ENCODE assay signal across 27 cellular contexts in the genomic region with DNA sequence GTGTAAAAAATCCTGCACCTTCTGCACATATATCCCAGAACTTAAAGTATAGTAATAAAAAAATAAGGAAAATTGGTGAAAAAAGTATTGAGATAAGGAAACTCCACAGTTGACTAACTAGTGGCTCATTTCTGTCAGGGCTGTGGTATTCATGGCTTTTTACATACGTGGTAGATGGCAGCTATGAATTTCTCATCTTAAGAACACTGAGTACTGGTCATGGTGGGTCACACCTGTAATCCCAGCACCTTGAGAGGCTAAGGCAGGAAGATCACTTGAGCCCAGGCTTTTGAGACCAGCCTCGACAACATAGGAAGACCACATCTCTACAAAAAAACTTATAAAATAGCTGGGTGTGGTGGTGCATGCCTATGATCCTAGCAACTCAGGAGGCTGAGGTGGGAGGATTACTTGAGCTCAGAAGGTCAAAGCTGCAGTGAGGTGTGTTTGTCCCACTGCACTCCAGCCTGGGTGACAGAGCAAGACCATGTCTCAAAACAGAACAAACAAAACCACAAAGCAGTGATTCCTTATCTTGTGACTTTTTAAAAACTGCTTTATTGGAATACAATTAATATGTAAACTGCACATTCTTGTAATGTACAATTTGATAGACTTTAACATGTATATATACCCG. TPM values are rescaled to one million over a fixed set of nuclear protein-coding genes. Genes with fewer than 3 reads are reported as not detected.
DNase-seq lines count a peak whose midpoint lies in the region; ATAC-seq and TF ChIP-seq lines count a peak whose summit lies in the region.
"Had no signal": no experiment of that assay in that cellular context is flagged by ENCODE, and none has a peak within 500 bp of the region (broad histone marks: within the 10 kb centered on the region; RNA-seq: fewer than 3 reads in every experiment).

No MANE protein-coding gene starts in this region.

- intact Hi-C loops in activated naive CD4-positive, alpha-beta T cell treated with anti-CD3 and anti-CD28 coated beads for 36 hours (cut with micrococcal nuclease) = no loop called here

- peak; percentile 7 for DNase-seq in activated naive CD4-positive, alpha-beta T cell treated with anti-CD3 and anti-CD28 coated beads for 36 hours
- DNase-seq in activated naive CD4-positive, alpha-beta T cell treated with anti-CD3 and anti-CD28 coated beads, Interleukin-2, amount 50 U/mL, for 16 hours = no peak
- no peak for DNase-seq in stimulated activated naive CD8-positive, alpha-beta T cell treated with anti-CD3 and anti-CD28 coated beads, Interleukin-15, amount 100 ng/mL, for 72 hours
- DNase-seq in NCI-H526 treated with DMSO at 0.1 percent for 48 hours (lab: John Stamatoyannopoulos, UW) (no peak), hypothalamus (lab: John Stamatoyannopoulos, UW) (no peak)
- DNase-seq: activated B cell treated with CpG ODN at 0.5 μM for 24 hours; activated naive CD8-positive, alpha-beta T cell treated with anti-CD3 and anti-CD28 coated beads, Interleukin-2, amount 10 ng/mL, durations not matched to agents 7 days and 5 days; DMS79 treated with DMSO at 0.1 percent for 48 hours; hippocampal formation; KBM-7; naive thymus-derived CD4-positive, alpha-beta T cell; NCI-H510A; retina; SIG-M5; stimulated activated CD4-positive, alpha-beta T cell treated with anti-CD3 and anti-CD28 coated beads, Interleukin-2, amount 100 ng/mL, for 48 hours; SW 1271; testis had no signal

- H3K36me3 ChIP-seq in HEK293 (ENCODE audit: control insufficient read depth in 2 of 2, insufficient read depth in 1 of 2, low read length in 2 of 2) = peaks cover 0 to 1% of the 10 kb centered on the region in 2 experiments; a peak in 1 of 3 replicates
- H3K36me3 ChIP-seq: gastroesophageal sphincter had no signal

- H3K4me3 ChIP-seq in HEK293 (ENCODE audit: low read depth, low read length) = no peak overlapping the region
- H3K4me3 ChIP-seq: gastroesophageal sphincter, testis had no signal

- H3K27ac Mint-ChIP-seq in activated naive CD4-positive, alpha-beta T cell treated with anti-CD3 and anti-CD28 coated beads for 36 hours = no peak overlapping the region
- H3K27ac Mint-ChIP-seq in stimulated activated naive CD8-positive, alpha-beta T cell treated with anti-CD3 and anti-CD28 coated beads, Interleukin-15, amount 100 ng/mL, for 72 hours = no peak overlapping the region
- H3K27ac Mint-ChIP-seq: activated B cell treated with CpG ODN at 0.5 μM for 24 hours; activated naive CD8-positive, alpha-beta T cell treated with anti-CD3 and anti-CD28 coated beads, Interleukin-2, amount 10 ng/mL, durations not matched to agents 7 days and 5 days; stimulated activated memory B cell treated with anti-CD40 and anti-IgM and Interleukin-4, amounts not matched to agents 10 μg/mL and 1 μg/mL and 100 μg/mL, for 72 hours had no signal

- peaks cover 40% of the 10 kb centered on the region for H3K4me1 Mint-ChIP-seq in activated naive CD4-positive, alpha-beta T cell treated with anti-CD3 and anti-CD28 coated beads for 36 hours (ENCODE audit: low read depth)
- H3K4me1 Mint-ChIP-seq in stimulated activated naive CD8-positive, alpha-beta T cell treated with anti-CD3 and anti-CD28 coated beads, Interleukin-15, amount 100 ng/mL, for 72 hours = peaks cover 29% of the 10 kb centered on the region

- peaks cover 10% of the 10 kb centered on the region for H3K36me3 Mint-ChIP-seq in activated naive CD4-positive, alpha-beta T cell treated with anti-CD3 and anti-CD28 coated beads for 36 hours (ENCODE audit: low read depth)

- no peaks in the 10 kb centered on the region for H3K9me3 ChIP-seq in HEK293 (ENCODE audit: control insufficient read depth, insufficient read depth, low read depth, low read length)
- H3K9me3 ChIP-seq: gastroesophageal sphincter, testis had no signal

- no peaks in the 10 kb centered on the region for H3K4me1 ChIP-seq in HEK293 (ENCODE audit: control insufficient read depth, insufficient read depth, low read length)
- H3K4me1 ChIP-seq: gastroesophageal sphincter, testis had no signal

- no peak overlapping the region for H3K4me3 Mint-ChIP-seq in activated naive CD4-positive, alpha-beta T cell treated with anti-CD3 and anti-CD28 coated beads for 36 hours
- no peak overlapping the region for H3K4me3 Mint-ChIP-seq in stimulated activated naive CD8-positive, alpha-beta T cell treated with anti-CD3 and anti-CD28 coated beads, Interleukin-15, amount 100 ng/mL, for 72 hours
- H3K4me3 Mint-ChIP-seq: activated B cell treated with CpG ODN at 0.5 μM for 24 hours; activated naive CD8-positive, alpha-beta T cell treated with anti-CD3 and anti-CD28 coated beads, Interleukin-2, amount 10 ng/mL, durations not matched to agents 7 days and 5 days; activated T-helper 1 cell treated with anti-CD3 and anti-CD28 coated beads, Interleukin-12 subunit alpha, Interleukin-12 subunit beta, Interleukin-2, Interleukin-4 antibody, amounts not matched to agents 30 ng/mL and 10 ng/mL and 1 ng/mL, durations not matched to agents 14 hours and 24 hours and 36 hours; central memory CD8-positive, alpha-beta T cell; stimulated activated memory B cell treated with anti-CD40 and anti-IgM and Interleukin-4, amounts not matched to agents 10 μg/mL and 1 μg/mL and 100 μg/mL, for 72 hours had no signal

- H3K9me3 Mint-ChIP-seq in activated naive CD4-positive, alpha-beta T cell treated with anti-CD3 and anti-CD28 coated beads for 36 hours = peaks cover 35% of the 10 kb centered on the region
- H3K9me3 Mint-ChIP-seq in stimulated activated naive CD8-positive, alpha-beta T cell treated with anti-CD3 and anti-CD28 coated beads, Interleukin-15, amount 100 ng/mL, for 72 hours = peaks cover 24 to 25% of the 10 kb centered on the region in 2 donors

- no peak overlapping the region for H3K27ac ChIP-seq in HEK293 (ENCODE audit: extremely low read depth, low read depth, low read length)
- H3K27ac ChIP-seq: C4-2B, gastroesophageal sphincter, testis had no signal

- H3K27me3 Mint-ChIP-seq in activated naive CD4-positive, alpha-beta T cell treated with anti-CD3 and anti-CD28 coated beads for 36 hours (ENCODE audit: low read depth) = no peaks in the 10 kb centered on the region
- H3K27me3 Mint-ChIP-seq in stimulated activated naive CD8-positive, alpha-beta T cell treated with anti-CD3 and anti-CD28 coated beads, Interleukin-15, amount 100 ng/mL, for 72 hours = no peaks in the 10 kb centered on the region
- H3K27me3 Mint-ChIP-seq: activated B cell treated with CpG ODN at 0.5 μM for 24 hours; activated naive CD8-positive, alpha-beta T cell treated with anti-CD3 and anti-CD28 coated beads, Interleukin-2, amount 10 ng/mL, durations not matched to agents 7 days and 5 days; central memory CD8-positive, alpha-beta T cell; naive thymus-derived CD4-positive, alpha-beta T cell; stimulated activated memory B cell treated with anti-CD40 and anti-IgM and Interleukin-4, amounts not matched to agents 10 μg/mL and 1 μg/mL and 100 μg/mL, for 72 hours had no signal

- CTCF ChIA-PET in activated naive CD4-positive, alpha-beta T cell treated with anti-CD3 and anti-CD28 coated beads for 36 hours (lab: Charles Lee) = interaction anchor here (0.9 kb wide), 1 partner anchor 32 kb away, joined by 3 read pairs; no protein-coding TSS in a partner anchor
- CTCF ChIA-PET in HEK293 (lab: Yijun Ruan, JAX) = interaction anchor here (0.7 kb wide), 1 partner anchor 105 kb away, joined by 4 read pairs; no protein-coding TSS in a partner anchor

- ATAC-seq in HG03354 (IDR thresholded peaks at IDR 0.05; ENCODE audit: poor library complexity, severe bottlenecking, unreplicated experiment) = peak; percentile 52
- ATAC-seq in stimulated activated naive CD8-positive, alpha-beta T cell treated with anti-CD3 and anti-CD28 coated beads, Interleukin-15, amount 100 ng/mL, for 72 hours = peak; percentile 90
- ATAC-seq in GM21576 (IDR thresholded peaks at IDR 0.05; ENCODE audit: unreplicated experiment) = no peak
- ATAC-seq: gastroesophageal sphincter; left lobe of liver; naive thymus-derived CD4-positive, alpha-beta T cell; stimulated activated memory B cell treated with anti-CD40 and anti-IgM and Interleukin-4, amounts not matched to agents 10 μg/mL and 1 μg/mL and 100 μg/mL, for 72 hours had no signal

- POLR2A ChIA-PET in HEK293 (lab: Yijun Ruan, JAX) = no interaction called here

- no peak for TF ChIP-seq CTCF in HEK293 (tag by site-specific recombination; IDR thresholded peaks at IDR 0.05)

TF ChIP-seq in HEK293, 187 proteins besides CTCF, POLR2A, EP300 and RAD21 (continues in another document):
- TF ChIP-seq, protein P1, sequence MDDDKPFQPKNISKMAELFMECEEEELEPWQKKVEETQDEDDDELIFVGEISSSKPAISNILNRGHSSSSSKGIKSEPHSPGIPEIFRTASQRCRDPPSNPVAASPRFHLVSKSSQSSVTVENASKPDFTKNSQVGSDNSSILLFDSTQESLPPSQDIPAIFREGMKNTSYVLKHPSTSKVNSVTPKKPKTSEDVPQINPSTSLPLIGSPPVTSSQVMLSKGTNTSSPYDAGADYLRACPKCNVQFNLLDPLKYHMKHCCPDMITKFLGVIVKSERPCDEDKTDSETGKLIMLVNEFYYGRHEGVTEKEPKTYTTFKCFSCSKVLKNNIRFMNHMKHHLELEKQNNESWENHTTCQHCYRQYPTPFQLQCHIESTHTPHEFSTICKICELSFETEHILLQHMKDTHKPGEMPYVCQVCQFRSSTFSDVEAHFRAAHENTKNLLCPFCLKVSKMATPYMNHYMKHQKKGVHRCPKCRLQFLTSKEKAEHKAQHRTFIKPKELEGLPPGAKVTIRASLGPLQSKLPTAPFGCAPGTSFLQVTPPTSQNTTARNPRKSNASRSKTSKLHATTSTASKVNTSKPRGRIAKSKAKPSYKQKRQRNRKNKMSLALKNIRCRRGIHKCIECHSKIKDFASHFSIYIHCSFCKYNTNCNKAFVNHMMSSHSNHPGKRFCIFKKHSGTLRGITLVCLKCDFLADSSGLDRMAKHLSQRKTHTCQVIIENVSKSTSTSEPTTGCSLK (tag by site-specific recombination; IDR thresholded peaks at IDR 0.05) = no peak
- TF ChIP-seq, protein P2, sequence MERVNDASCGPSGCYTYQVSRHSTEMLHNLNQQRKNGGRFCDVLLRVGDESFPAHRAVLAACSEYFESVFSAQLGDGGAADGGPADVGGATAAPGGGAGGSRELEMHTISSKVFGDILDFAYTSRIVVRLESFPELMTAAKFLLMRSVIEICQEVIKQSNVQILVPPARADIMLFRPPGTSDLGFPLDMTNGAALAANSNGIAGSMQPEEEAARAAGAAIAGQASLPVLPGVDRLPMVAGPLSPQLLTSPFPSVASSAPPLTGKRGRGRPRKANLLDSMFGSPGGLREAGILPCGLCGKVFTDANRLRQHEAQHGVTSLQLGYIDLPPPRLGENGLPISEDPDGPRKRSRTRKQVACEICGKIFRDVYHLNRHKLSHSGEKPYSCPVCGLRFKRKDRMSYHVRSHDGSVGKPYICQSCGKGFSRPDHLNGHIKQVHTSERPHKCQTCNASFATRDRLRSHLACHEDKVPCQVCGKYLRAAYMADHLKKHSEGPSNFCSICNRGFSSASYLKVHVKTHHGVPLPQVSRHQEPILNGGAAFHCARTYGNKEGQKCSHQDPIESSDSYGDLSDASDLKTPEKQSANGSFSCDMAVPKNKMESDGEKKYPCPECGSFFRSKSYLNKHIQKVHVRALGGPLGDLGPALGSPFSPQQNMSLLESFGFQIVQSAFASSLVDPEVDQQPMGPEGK (tag by site-specific recombination; IDR thresholded peaks at IDR 0.05) = no peak
- TF ChIP-seq SETDB1 (IDR thresholded peaks at IDR 0.05; ENCODE audit: insufficient read length, low read length) = peak; percentile 25

RNA-seq across cellular contexts. Expression of a gene that starts 16.8 kb away (rescaled TPM):
- total RNA-seq in activated naive CD4-positive, alpha-beta T cell treated with anti-CD3 and anti-CD28 coated beads for 36 hours = 10 to 100 TPM; 18.0 to 21.7 TPM
- total RNA-seq: osteoblast had no signal
